8 cellular contexts compared by ENCODE assay signal in the genomic region with DNA sequence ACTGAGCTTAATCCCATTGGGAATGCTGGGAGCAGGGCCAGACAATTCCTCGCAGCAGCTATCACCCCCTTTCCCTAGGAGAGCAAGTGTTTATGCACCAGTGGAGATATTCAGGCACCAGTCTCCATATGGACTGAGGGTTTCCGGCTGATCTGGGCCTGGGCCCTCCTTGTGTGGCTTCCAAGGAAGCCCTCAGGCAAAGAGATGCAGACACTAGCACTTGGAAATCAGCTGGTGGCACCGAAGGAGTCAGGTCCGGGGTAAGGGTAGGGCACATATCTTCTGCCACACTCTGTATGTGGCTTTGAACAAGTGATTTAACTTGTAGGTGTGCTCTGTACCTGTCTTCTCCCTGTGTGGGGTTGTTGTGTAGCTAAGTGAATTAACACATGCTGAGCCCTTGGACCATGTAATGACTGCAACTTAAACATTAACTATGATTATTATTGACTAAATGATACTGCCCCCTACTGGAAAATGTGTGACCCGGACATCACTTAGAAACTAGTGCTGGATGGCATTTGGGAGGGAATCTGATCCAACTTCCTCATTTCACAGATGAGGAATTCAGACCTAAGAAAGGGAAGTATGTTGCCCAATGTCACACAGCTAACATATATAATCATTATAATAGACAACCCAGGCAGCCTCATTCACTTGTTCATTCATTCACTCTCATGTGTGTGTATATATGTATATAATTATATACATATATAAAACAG. TPM values are rescaled to one million over a fixed set of nuclear protein-coding genes. Genes with fewer than 3 reads are reported as not detected.
DNase-seq lines count a peak whose midpoint lies in the region; ATAC-seq and TF ChIP-seq lines count a peak whose summit lies in the region.

No MANE protein-coding gene starts in this region.

- WGBS in body of pancreas, 2 donors: 36 to 55% methylated on average over 3 to 5 of the region's 5 CpGs

- peaks cover 5% of the 10 kb centered on the region for H3K27me3 Mint-ChIP-seq in type B pancreatic cell
- H3K27me3 Mint-ChIP-seq in activated T-cell treated with anti-CD3 and anti-CD28 coated beads, Interleukin-2, amount 50 U/mL, for 24 hours: peaks cover 22% of the 10 kb centered on the region

- H3K4me1 Mint-ChIP-seq in type B pancreatic cell (ENCODE audit: unreplicated experiment): peaks cover 10% of the 10 kb centered on the region
- peaks cover 2% of the 10 kb centered on the region for H3K4me1 Mint-ChIP-seq in activated T-cell treated with anti-CD3 and anti-CD28 coated beads, Interleukin-2, amount 50 U/mL, for 24 hours (ENCODE audit: low read depth)

- no peaks in the 10 kb centered on the region for H3K4me1 ChIP-seq in body of pancreas

- H3K9me3 Mint-ChIP-seq in type B pancreatic cell: no peaks in the 10 kb centered on the region
- no peaks in the 10 kb centered on the region for H3K9me3 Mint-ChIP-seq in activated T-cell treated with anti-CD3 and anti-CD28 coated beads, Interleukin-2, amount 50 U/mL, for 24 hours

- H3K4me3 Mint-ChIP-seq in type B pancreatic cell: no peak overlapping the region
- H3K4me3 Mint-ChIP-seq in activated T-cell treated with anti-CD3 and anti-CD28 coated beads, Interleukin-2, amount 50 U/mL, for 24 hours: no peak overlapping the region

- no peak for TF ChIP-seq POLR2A in body of pancreas (IDR thresholded peaks at IDR 0.05)

- no peak overlapping the region for H3K27ac ChIP-seq in body of pancreas

- peak; percentile 60 for ATAC-seq in body of pancreas

- peak; percentile 52; the same call in 1 of the 2 replicates for TF ChIP-seq CTCF in GM12875 (IDR thresholded peaks at IDR 0.05; ENCODE audit: borderline replicate concordance, insufficient read depth, low read depth, low read length)
- peak in 6 of 7 experiments; percentile 42 to 69 (median 61) for TF ChIP-seq CTCF in body of pancreas (IDR thresholded peaks at IDR 0.05)
- TF ChIP-seq CTCF in type B pancreatic cell (conservative IDR thresholded peaks at IDR 0.05): peak; percentile 78

- H3K4me3 ChIP-seq in GM12875 (ENCODE audit: low read depth, low read length) (no peak overlapping the region), body of pancreas (no peak overlapping the region)

- no peak overlapping the region for H3K27ac Mint-ChIP-seq in type B pancreatic cell
- no peak overlapping the region for H3K27ac Mint-ChIP-seq in activated T-cell treated with anti-CD3 and anti-CD28 coated beads, Interleukin-2, amount 50 U/mL, for 24 hours

- no peaks in the 10 kb centered on the region for H3K9me3 ChIP-seq in body of pancreas

- H3K27me3 ChIP-seq in body of pancreas: no peaks in the 10 kb centered on the region

- DNase-seq in AML-193 (lab: John Stamatoyannopoulos, UW): peak; percentile 95 to 97
- DNase-seq in NCI-H510A (lab: John Stamatoyannopoulos, UW): peak; percentile 16
- DNase-seq in body of pancreas: peak in 2 of 4 donors; percentile 30 to 52
- peak; percentile 81 for DNase-seq in kidney tubule cell (ENCODE audit: low spot score)
- no peak for DNase-seq in type B pancreatic cell (ENCODE audit: extremely low spot score, unreplicated experiment)
- no peak for DNase-seq in activated T-cell treated with anti-CD3 and anti-CD28 coated beads, Interleukin-2, amount 50 U/mL, for 24 hours
- no peak for DNase-seq in amniotic stem cell (lab: John Stamatoyannopoulos, UW)

- intact Hi-C loops in body of pancreas (cut with DNase I): loop anchor here (10.0 kb wide), 1 partner anchor 315 kb away; no protein-coding TSS in a partner anchor

- no peaks in the 10 kb centered on the region for H3K36me3 ChIP-seq in body of pancreas (replicated peaks in 1 of 2; ENCODE audit: insufficient read depth in 1 of 2, low read depth in 2 of 2)

- H3K36me3 Mint-ChIP-seq in type B pancreatic cell: no peaks in the 10 kb centered on the region
- H3K36me3 Mint-ChIP-seq in activated T-cell treated with anti-CD3 and anti-CD28 coated beads, Interleukin-2, amount 50 U/mL, for 24 hours (ENCODE audit: low read depth): no peaks in the 10 kb centered on the region

RNA-seq across cellular contexts. Expression of gene WFDC2, which starts 19.3 kb away (rescaled TPM):
- total RNA-seq in body of pancreas (10 to 100 TPM in 1 of 2 donors, 1 to 10 TPM in 1; 3.0 to 11.9 TPM), type B pancreatic cell (ENCODE audit: low replicate concordance) (64.4 and 98.9 TPM in 2 replicates)

RNA-seq across cellular contexts. Expression of gene PIGT, which starts 34.3 kb away (rescaled TPM):
- total RNA-seq in body of pancreas (10 to 100 TPM; 38.6 to 50.3 TPM), type B pancreatic cell (ENCODE audit: low replicate concordance) (70.1 and 80.6 TPM in 2 replicates)

RNA-seq across cellular contexts. Expression of gene DBNDD2, which starts 42.2 kb away (rescaled TPM):
- 10 to 100 TPM; 10.5 to 20.5 TPM for total RNA-seq in body of pancreas
- total RNA-seq in type B pancreatic cell (ENCODE audit: low replicate concordance): 12.8 and 25.5 TPM in 2 replicates

Comparison
In these comparisons a context has a peak if more than half of its experiments do, and no peak if none do; other contexts are left out.
1. DNase-seq: peak in AML-193 (2 of 2), NCI-H510A (single experiment) and kidney tubule cell (single experiment); none in type B pancreatic cell (single experiment), activated T-cell treated with anti-CD3 and anti-CD28 coated beads, Interleukin-2, amount 50 U/mL, for 24 hours (single experiment) and amniotic stem cell (single experiment).
2. Peak in every context shown above with its lines, with median percentiles within 50 percentile points of each other: CTCF ChIP-seq.